ENCODE assay signal across 12 cellular contexts in the genomic region with DNA sequence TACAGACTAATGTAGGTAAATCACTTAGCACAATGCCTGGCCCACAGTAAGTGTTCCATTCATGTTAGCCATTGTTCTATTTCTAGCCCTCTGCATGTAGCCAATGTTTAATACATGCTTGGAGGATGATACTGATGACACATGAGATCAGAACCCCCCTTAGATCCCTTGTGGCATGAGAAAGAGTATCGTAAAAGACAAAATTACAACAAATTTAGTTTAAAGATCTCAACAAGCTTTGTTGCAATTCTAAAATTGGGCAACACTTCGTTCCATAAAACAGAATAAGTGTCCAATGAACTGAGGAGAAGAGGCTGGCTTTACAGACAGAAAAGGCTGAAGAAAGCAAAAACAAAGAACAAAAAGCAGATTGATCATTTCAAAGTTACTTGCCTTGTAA.
DNase-seq lines count a peak whose midpoint lies in the region; ATAC-seq and TF ChIP-seq lines count a peak whose summit lies in the region.
"Had no signal": no experiment of that assay in that cellular context is flagged by ENCODE, and none has a peak within 500 bp of the region (broad histone marks: within the 10 kb centered on the region; RNA-seq: fewer than 3 reads in every experiment).

No MANE protein-coding gene starts in this region.

- no peaks in the 10 kb centered on the region for H3K36me3 ChIP-seq in SJSA1
- no peaks in the 10 kb centered on the region for H3K36me3 ChIP-seq in neuronal stem cell (replicated peaks in 1 of 2; ENCODE audit: control insufficient read depth in 2 of 2, insufficient read depth in 2 of 2, low read length in 2 of 2)
- H3K36me3 ChIP-seq: uterus had no signal

- H3K27ac ChIP-seq in SJSA1 = 0 out of 2 replicates have a peak overlapping the region, but pooled peaks have one; percentile 17
- no peak overlapping the region for H3K27ac ChIP-seq in neuronal stem cell (replicated peaks; ENCODE audit: low read length)
- no peak overlapping the region for H3K27ac ChIP-seq in CD4-positive, alpha-beta T cell (ENCODE audit: low read depth, low read length)
- H3K27ac ChIP-seq: C4-2B had no signal

- H3K9me3 ChIP-seq in SJSA1 (replicated peaks) (no peaks in the 10 kb centered on the region), neuronal stem cell (replicated peaks in 1 of 2; ENCODE audit: control insufficient read depth in 2 of 2, insufficient read depth in 1 of 2, low read depth in 1 of 2, low read length in 2 of 2) (no peaks in the 10 kb centered on the region)
- no peaks in the 10 kb centered on the region for H3K9me3 ChIP-seq in CD4-positive, alpha-beta T cell (ENCODE audit: control insufficient read depth, low read length)
- H3K9me3 ChIP-seq: uterus had no signal

- H3K27me3 ChIP-seq in SJSA1 (replicated peaks) (no peaks in the 10 kb centered on the region), neuronal stem cell (ENCODE audit: control insufficient read depth in 3 of 3, insufficient read depth in 3 of 3, low read depth in 1 of 3, low read length in 3 of 3) (no peaks in the 10 kb centered on the region)
- H3K27me3 ChIP-seq in CD4-positive, alpha-beta T cell (ENCODE audit: control insufficient read depth, insufficient read depth, low read length) = no peaks in the 10 kb centered on the region
- H3K27me3 ChIP-seq: uterus had no signal

- POLR2A ChIA-PET in CD4-positive, alpha-beta T cell (lab: Charles Lee) = interaction anchor here (0.7 to 1.7 kb wide), 3 partner anchors 14 to 187 kb away, joined by 3 to 5 read pairs (median 3); a partner anchor contains a TSS

- no peak for DNase-seq in CD14-positive monocyte (ENCODE audit: low spot score)
- peak; percentile 34 for DNase-seq in HCEC 1CT
- no peak for DNase-seq in SJSA1 (ENCODE audit: low read depth in 1 of 2, low spot score in 2 of 2)
- no peak for DNase-seq in neuronal stem cell (ENCODE audit: low spot score)
- DNase-seq in CD4-positive, alpha-beta T cell = no peak
- DNase-seq in nephron progenitor cell = no peak
- no peak for DNase-seq in NCI-H526 treated with DMSO at 0.1 percent for 48 hours (lab: John Stamatoyannopoulos, UW)
- DNase-seq in type B pancreatic cell (ENCODE audit: extremely low spot score, unreplicated experiment) = no peak
- DNase-seq: uterus had no signal

- no peak overlapping the region for H4K91ac ChIP-seq in neuronal stem cell (ENCODE audit: low read depth, low read length, poor library complexity)

- H3K27ac Mint-ChIP-seq in CD14-positive monocyte = peak overlapping the region; percentile 58 to 96 (median 84)
- H3K27ac Mint-ChIP-seq in CD4-positive, alpha-beta T cell = no peak overlapping the region
- no peak overlapping the region for H3K27ac Mint-ChIP-seq in nephron progenitor cell
- H3K27ac Mint-ChIP-seq in type B pancreatic cell = no peak overlapping the region

- H3K18ac ChIP-seq in neuronal stem cell (ENCODE audit: low read length) = no peak overlapping the region

- peaks cover 42% of the 10 kb centered on the region for H3K4me1 ChIP-seq in SJSA1 (replicated peaks)
- H3K4me1 ChIP-seq in neuronal stem cell (ENCODE audit: control insufficient read depth in 2 of 2, insufficient read depth in 1 of 2, low read depth in 1 of 2, low read length in 2 of 2) = peaks cover 4 to 7% of the 10 kb centered on the region in 2 donors
- H3K4me1 ChIP-seq: uterus had no signal

- H3K4me2 ChIP-seq in neuronal stem cell (ENCODE audit: insufficient read depth, low read length, poor library complexity, severe bottlenecking) = no peak overlapping the region

- peaks cover 0 to 7% of the 10 kb centered on the region in 2 donors for H3K36me3 Mint-ChIP-seq in CD14-positive monocyte
- H3K36me3 Mint-ChIP-seq in CD4-positive, alpha-beta T cell (ENCODE audit: low read depth) = no peaks in the 10 kb centered on the region
- H3K36me3 Mint-ChIP-seq in nephron progenitor cell (ENCODE audit: low read depth) = no peaks in the 10 kb centered on the region
- no peaks in the 10 kb centered on the region for H3K36me3 Mint-ChIP-seq in type B pancreatic cell
- H3K36me3 Mint-ChIP-seq: T-cell had no signal

- H3K4ac ChIP-seq in neuronal stem cell (ENCODE audit: low read length) = no peak overlapping the region

- CTCF ChIA-PET in CD4-positive, alpha-beta T cell (lab: Charles Lee) = no interaction called here

- intact Hi-C loops in CD14-positive monocyte (cut with micrococcal nuclease) = no loop called here
- intact Hi-C loops in CD4-positive, alpha-beta T cell (cut with DNase I, micrococcal nuclease) = no loop called here

- H3K4me3 ChIP-seq in SJSA1 = no peak overlapping the region
- no peak overlapping the region for H3K4me3 ChIP-seq in neuronal stem cell (ENCODE audit: low read length in 2 of 2)
- H3K4me3 ChIP-seq: uterus had no signal

- no peaks in the 10 kb centered on the region for H3K79me1 ChIP-seq in neuronal stem cell (ENCODE audit: low read depth, low read length)

- H3K4me3 Mint-ChIP-seq in CD14-positive monocyte = no peak overlapping the region
- no peak overlapping the region for H3K4me3 Mint-ChIP-seq in CD4-positive, alpha-beta T cell
- no peak overlapping the region for H3K4me3 Mint-ChIP-seq in nephron progenitor cell
- no peak overlapping the region for H3K4me3 Mint-ChIP-seq in type B pancreatic cell
- H3K4me3 Mint-ChIP-seq: T-cell had no signal

- H3K27me3 Mint-ChIP-seq in CD14-positive monocyte (ENCODE audit: low read depth in 3 of 3) (peaks cover 0 to 1% (median 0%) of the 10 kb centered on the region in 3 donors), nephron progenitor cell (ENCODE audit: low read depth, poor library complexity) (no peaks in the 10 kb centered on the region), type B pancreatic cell (no peaks in the 10 kb centered on the region)
- no peaks in the 10 kb centered on the region for H3K27me3 Mint-ChIP-seq in CD4-positive, alpha-beta T cell

- H3K23ac ChIP-seq in neuronal stem cell (ENCODE audit: low read depth, low read length, poor library complexity) = no peak overlapping the region

- no peak overlapping the region for H2BK120ac ChIP-seq in neuronal stem cell (ENCODE audit: low read depth, low read length)

- H2AFZ ChIP-seq in neuronal stem cell (ENCODE audit: low read length) = peak overlapping the region; percentile 77

- no peak overlapping the region for H2BK12ac ChIP-seq in neuronal stem cell (ENCODE audit: low read length)

- TF ChIP-seq CTCF in CD14-positive monocyte (IDR thresholded peaks at IDR 0.05) = no peak
- TF ChIP-seq CTCF in CD4-positive, alpha-beta T cell (IDR thresholded peaks at IDR 0.05) = no peak
- TF ChIP-seq CTCF in nephron progenitor cell (IDR thresholded peaks at IDR 0.05) = no peak
- no peak for TF ChIP-seq CTCF in type B pancreatic cell (conservative IDR thresholded peaks at IDR 0.05)

- H3K14ac ChIP-seq in neuronal stem cell (ENCODE audit: low read length) = no peak overlapping the region

- WGBS in neuronal stem cell (ENCODE audit: extremely low coverage in 2 of 2, insufficient read length in 2 of 2, insufficient replicate concordance in 1 of 2), 2 donors = no CpG with 5 or more reads among the region's 2 CpGs

- H3K4me1 Mint-ChIP-seq in CD14-positive monocyte = peaks cover 68% of the 10 kb centered on the region
- H3K4me1 Mint-ChIP-seq in CD4-positive, alpha-beta T cell (ENCODE audit: low read depth) = peaks cover 4% of the 10 kb centered on the region
- H3K4me1 Mint-ChIP-seq in nephron progenitor cell = peaks cover 57% of the 10 kb centered on the region
- peaks cover 24% of the 10 kb centered on the region for H3K4me1 Mint-ChIP-seq in type B pancreatic cell (ENCODE audit: unreplicated experiment)

- no peak overlapping the region for H2BK15ac ChIP-seq in neuronal stem cell (ENCODE audit: low read length)

- H2AK5ac ChIP-seq in neuronal stem cell (ENCODE audit: low read depth, low read length) = no peak overlapping the region

- H3K9me3 Mint-ChIP-seq in CD14-positive monocyte (peaks cover 0 to 2% (median 0%) of the 10 kb centered on the region in 7 donors), nephron progenitor cell (no peaks in the 10 kb centered on the region), type B pancreatic cell (peaks cover 4% of the 10 kb centered on the region)
- no peaks in the 10 kb centered on the region for H3K9me3 Mint-ChIP-seq in CD4-positive, alpha-beta T cell
- H3K9me3 Mint-ChIP-seq: T-cell had no signal

- H3K9ac ChIP-seq in neuronal stem cell (ENCODE audit: low read depth, low read length, poor library complexity) = no peak overlapping the region

- H2BK5ac ChIP-seq in neuronal stem cell (ENCODE audit: low read length) = no peak overlapping the region

- no peak for ATAC-seq in CD4-positive, alpha-beta T cell (ENCODE audit: poor library complexity)
- ATAC-seq: esophagus mucosa had no signal

- H4K8ac ChIP-seq in neuronal stem cell (ENCODE audit: low read depth, low read length) = no peak overlapping the region

Comparison
In these comparisons a context has a peak if more than half of its experiments do, and no peak if none do; other contexts are left out.
1. H3K27ac Mint-ChIP-seq: peak in CD14-positive monocyte (7 of 7); none in CD4-positive, alpha-beta T cell (single experiment), nephron progenitor cell (single experiment) and type B pancreatic cell (single experiment).